ENCODE assay signal across 19 cellular contexts in the genomic region with DNA sequence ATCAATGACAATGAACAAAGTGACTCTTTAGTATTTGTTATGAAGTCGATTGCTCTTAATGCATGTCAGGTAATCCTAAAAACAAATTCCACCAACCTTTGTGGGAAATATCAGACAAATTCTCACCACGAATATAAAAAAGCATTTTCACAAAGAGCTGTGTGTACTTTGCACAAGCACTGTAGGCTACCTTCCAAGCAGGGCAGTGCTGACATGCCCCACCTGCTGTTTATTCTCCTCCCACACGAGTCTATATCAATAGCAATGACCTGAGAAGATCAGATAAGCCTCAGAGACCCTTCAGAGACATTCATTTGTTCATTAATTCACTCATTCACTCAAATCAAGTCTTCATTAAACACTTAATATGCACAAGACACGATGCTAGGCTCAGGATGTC.
"Had no signal": no experiment of that assay in that cellular context is flagged by ENCODE, and none has a peak within 500 bp of the region (broad histone marks: within the 10 kb centered on the region; RNA-seq: fewer than 3 reads in every experiment).

No MANE protein-coding gene starts in this region.

- DNase-seq: activated B cell treated with CpG ODN at 0.5 μM for 24 hours; activated CD4-positive, alpha-beta memory T cell treated with anti-CD3 and anti-CD28 coated beads, Interleukin-2, amount 10 ng/mL, durations not matched to agents 7 days and 5 days; activated CD4-positive, alpha-beta T cell treated with anti-CD3 and anti-CD28 coated beads for 1 hour; activated CD4-positive, alpha-beta T cell treated with anti-CD3 and anti-CD28 coated beads, Interleukin-2, amount 10 ng/mL, durations not matched to agents 7 days and 5 days; activated CD8-positive, alpha-beta memory T cell treated with anti-CD3 and anti-CD28 coated beads, Interleukin-2, amount 50 U/mL, for 4 hours; activated naive CD4-positive, alpha-beta T cell treated with anti-CD3 and anti-CD28 coated beads, Interleukin-2, amount 50 U/mL, for 16 hours; activated naive CD8-positive, alpha-beta T cell treated with anti-CD3 and anti-CD28 coated beads, Interleukin-2, amount 10 ng/mL, durations not matched to agents 7 days and 5 days; adrenal gland; anterior cingulate cortex; cerebellar nuclear complex; Kasumi-1; KBM-7; NCI-H1105 treated with DMSO at 0.1 percent for 48 hours; NCI-H1930; NCI-H446; NCI-H524 treated with DMSO at 0.1 percent for 48 hours; PC-9; SHP77 treated with DMSO at 0.1 percent for 48 hours; T-helper 9 cell had no signal
